ENCODE assay signal across 8 cellular contexts in the genomic region with DNA sequence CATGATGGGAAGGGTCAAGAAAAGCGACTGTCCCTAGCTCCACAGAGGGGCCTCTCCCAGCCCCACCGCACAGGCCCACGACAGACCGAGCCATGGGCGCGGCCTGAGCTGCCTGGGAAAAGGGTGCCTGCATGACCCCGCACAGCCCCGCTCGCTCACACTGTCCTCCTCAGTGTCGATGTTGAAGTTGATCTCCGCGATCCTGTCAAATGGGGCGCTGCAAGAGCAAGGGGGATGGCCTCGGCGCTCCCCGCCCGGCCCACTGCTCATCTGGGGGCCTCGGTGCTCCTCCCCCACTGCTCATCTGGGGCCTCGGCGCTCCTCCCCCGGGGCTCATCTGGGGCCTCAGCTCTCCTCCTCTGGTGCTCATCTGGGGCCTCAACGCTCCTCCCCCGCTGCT. TPM values are rescaled to one million over a fixed set of nuclear protein-coding genes. Genes with fewer than 3 reads are reported as not detected.
DNase-seq lines count a peak whose midpoint lies in the region; ATAC-seq, FAIRE-seq and TF ChIP-seq lines count a peak whose summit lies in the region.
"Not testable (repeated sequence)": the region's sequence is repeated elsewhere in the genome, so short reads cannot be mapped to it uniquely, and the experiment has no call there.

No MANE protein-coding gene starts in this region.

- H3K4me3 ChIP-seq in BLaER1; BLaER1 treated with 17β-estradiol and CSF1 and Interleukin-3, amounts not matched to agents 10 nM and 100 nM; GM23338; K562; upper lobe of right lung: not testable (repeated sequence)

- H3K36me3 Mint-ChIP-seq in GM23338 (ENCODE audit: low read depth): not testable (repeated sequence)
- peaks cover 10% of the 10 kb centered on the region for H3K36me3 Mint-ChIP-seq in WTC11

- intact Hi-C loops in K562 (cut with micrococcal nuclease); upper lobe of right lung (cut with DNase I): not testable (repeated sequence)

- not testable (repeated sequence) for TF ChIP-seq RAD21 in K562 (CRISPR knock-in tag; conservative IDR thresholded peaks at IDR 0.05 in 1 of 2, IDR thresholded peaks at IDR 0.05 in 1 of 2)

- not testable (repeated sequence) for TF ChIP-seq EP300 in K562 (IDR thresholded peaks at IDR 0.05; ENCODE audit: low read length)

- BruUV-seq in K562 (replicated peaks; lab: Mats Ljungman, UMichigan): not testable (repeated sequence)

- ATAC-seq in GM23338 (peak; percentile 53), WTC11 (peak; percentile 34), K562 (peak; percentile 10; the same call in 2 of the 3 replicates)
- ATAC-seq in upper lobe of right lung: not testable (repeated sequence)

- H3K9me2 ChIP-seq in GM23338 (ENCODE audit: insufficient read depth): not testable (repeated sequence)

- H3K9me1 ChIP-seq in K562 (ENCODE audit: control insufficient read depth, insufficient read depth, low read length): not testable (repeated sequence)

- H3K27me3 ChIP-seq in BLaER1; BLaER1 treated with 17β-estradiol and CSF1 and Interleukin-3, amounts not matched to agents 10 nM and 100 nM; GM23338 (ENCODE audit: insufficient read depth); K562 (ENCODE audit: control insufficient read depth in 2 of 2, insufficient read depth in 2 of 2, low read length in 2 of 2); upper lobe of right lung: not testable (repeated sequence)

- not testable (repeated sequence) for H3K9ac ChIP-seq in BLaER1; BLaER1 treated with 17β-estradiol and CSF1 and Interleukin-3, amounts not matched to agents 10 nM and 100 nM; K562 (ENCODE audit: insufficient read depth in 1 of 2, low read depth in 2 of 2, low read length in 2 of 2)

- peak overlapping the region; percentile 49; the same call in 1 of the 2 replicates for H3K27ac ChIP-seq in BLaER1
- not testable (repeated sequence) for H3K27ac ChIP-seq in BLaER1 treated with 17β-estradiol and CSF1 and Interleukin-3, amounts not matched to agents 10 nM and 100 nM; GM23338 (ENCODE audit: low read depth); K562 (ENCODE audit: extremely low read depth, low read depth, low read length); upper lobe of right lung

- H3K79me2 ChIP-seq in GM23338 (replicated peaks; ENCODE audit: insufficient read depth); K562 (ENCODE audit: control insufficient read depth, insufficient read depth, low read length): not testable (repeated sequence)

- H3K4me1 ChIP-seq in BLaER1: peaks cover 71% of the 10 kb centered on the region
- peaks cover 0 to 72% (median 54%) of the 10 kb centered on the region in 10 experiments; a peak in 13 of 20 replicates for H3K4me1 ChIP-seq in BLaER1 treated with 17β-estradiol and CSF1 and Interleukin-3, amounts not matched to agents 10 nM and 100 nM
- not testable (repeated sequence) for H3K4me1 ChIP-seq in GM23338 (ENCODE audit: insufficient read depth); K562 (replicated peaks in 1 of 2; ENCODE audit: control insufficient read depth in 2 of 2, insufficient read depth in 2 of 2, low read length in 2 of 2); upper lobe of right lung

- H3K27me3 Mint-ChIP-seq in GM23338 (ENCODE audit: insufficient read depth, low read depth, poor library complexity); WTC11 (ENCODE audit: low read depth): not testable (repeated sequence)

- not testable (repeated sequence) for H3K27ac Mint-ChIP-seq in GM23338, WTC11

- H4K20me1 ChIP-seq in BLaER1; BLaER1 treated with 17β-estradiol and CSF1 and Interleukin-3, amounts not matched to agents 10 nM and 100 nM; GM23338 (replicated peaks; ENCODE audit: insufficient read depth); K562 (replicated peaks; ENCODE audit: control insufficient read depth, insufficient read depth, low read length): not testable (repeated sequence)

- not testable (repeated sequence) for H3F3A ChIP-seq in GM23338 (replicated peaks; ENCODE audit: low read depth)

- in situ Hi-C loops in K562 (cut with MboI): not testable (repeated sequence)

- H3K9me3 ChIP-seq in BLaER1; BLaER1 treated with 17β-estradiol and CSF1 and Interleukin-3, amounts not matched to agents 10 nM and 100 nM (replicated peaks in 1 of 11); K562 (replicated peaks; ENCODE audit: control insufficient read depth, insufficient read depth, low read depth, low read length); upper lobe of right lung: not testable (repeated sequence)

- H3K36me3 ChIP-seq in BLaER1; BLaER1 treated with 17β-estradiol and CSF1 and Interleukin-3, amounts not matched to agents 10 nM and 100 nM; GM23338 (ENCODE audit: insufficient read depth); K562 (ENCODE audit: control insufficient read depth, insufficient read depth, low read length); upper lobe of right lung: not testable (repeated sequence)

- not testable (repeated sequence) for H3K4me1 Mint-ChIP-seq in GM23338, WTC11

- not testable (repeated sequence) for TF ChIP-seq CTCF in GM23338 (conservative IDR thresholded peaks at IDR 0.05; ENCODE audit: low read depth in 2 of 2); WTC11 (IDR thresholded peaks at IDR 0.05); K562 (IDR thresholded peaks at IDR 0.05 in 2 of 3, conservative IDR thresholded peaks at IDR 0.05 in 1 of 3; ENCODE audit: insufficient read depth in 2 of 3, low read depth in 1 of 3, low read length in 3 of 3); upper lobe of right lung (IDR thresholded peaks at IDR 0.05)

- not testable (repeated sequence) for FAIRE-seq in K562 (lab: Jason Lieb, UNC)

- DNase-seq in D341Med (ENCODE audit: low spot score): peak; percentile 5
- DNase-seq in DMS53 (lab: John Stamatoyannopoulos, UW): peak; percentile 41
- DNase-seq in GM23338 (ENCODE audit: low spot score); WTC11 (ENCODE audit: low spot score): not testable (repeated sequence)
- peak in 1 of 4 experiments; percentile 3 for DNase-seq in K562 (ENCODE audit: extremely low read depth in 1 of 4, low spot score in 3 of 4)
- DNase-seq in upper lobe of right lung: peak; percentile 48

- CTCF ChIA-PET in WTC11 (lab: Charles Lee); K562 (lab: Yijun Ruan, JAX; ENCODE audit: low intra/inter-chr PET ratio): not testable (repeated sequence)

- H3K9me3 Mint-ChIP-seq in GM23338: peaks cover 13% of the 10 kb centered on the region
- H3K9me3 Mint-ChIP-seq in WTC11: peaks cover 12% of the 10 kb centered on the region

- POLR2A ChIA-PET in WTC11 (lab: Charles Lee); K562 (lab: Yijun Ruan, JAX): not testable (repeated sequence)

- not testable (repeated sequence) for H3K4me3 Mint-ChIP-seq in GM23338, WTC11

- H2AFZ ChIP-seq in GM23338; K562 (ENCODE audit: low read depth, low read length): not testable (repeated sequence)

- WGBS in K562 (ENCODE audit: insufficient coverage, low coverage, missing lambda C conversion rate): 1% methylated on average over 7 of the region's 23 CpGs

- peak overlapping the region; percentile 69 for H3K4me2 ChIP-seq in BLaER1
- H3K4me2 ChIP-seq in BLaER1 treated with 17β-estradiol and CSF1 and Interleukin-3, amounts not matched to agents 10 nM and 100 nM: peak overlapping the region in 9 of 11 experiments; percentile 26 to 71 (median 63); a peak in 19 of 22 replicates
- H3K4me2 ChIP-seq in GM23338; K562 (ENCODE audit: insufficient read depth, low read length): not testable (repeated sequence)

- not testable (repeated sequence) for TF ChIP-seq POLR2A in K562 (conservative IDR thresholded peaks at IDR 0.05)

TF ChIP-seq in K562, 482 proteins besides CTCF, POLR2A, EP300 and RAD21:
- 0 out of 2 replicates have a peak, but pooled peaks have one; percentile 60 for TF ChIP-seq ZNF263 (CRISPR knock-in tag; IDR thresholded peaks at IDR 0.05; ENCODE audit: borderline replicate concordance)

RNA-seq across cellular contexts. Expression of gene ZNF519, which starts 14.5 kb away (rescaled TPM):
- total RNA-seq in GM23338 (2014; rRNA removed; shearing (Covaris generic)): 54.6 and 59.6 TPM in 2 replicates
- polyA plus RNA-seq in GM23338 (2016; fragmentation: Nextera tagmentation; extraction: Ambion mirVana) (22.8 and 29.4 TPM in 2 replicates), K562 (2011; rRNA removed) (15.1 and 17.8 TPM in 2 replicates), K562 (2014; fragmentation: Illumina TruSeq; extraction: Trizol) (8.9 and 10.1 TPM in 2 replicates), K562 (2014; fragmentation: Nextera tagmentation; extraction: Ambion mirVana) (1 to 10 TPM; 5.1 to 6.7 TPM), K562 (2014; rRNA removed) (7.9 and 14.4 TPM in 2 replicates)
- total RNA-seq in WTC11 (2021) (26.7 to 32.1 TPM (median 30.6 TPM) in 3 replicates), K562 (2014; rRNA removed) (5.2 and 6.0 TPM in 2 replicates), K562 (2014; rRNA removed; fragmentation: Illumina TruSeq; extraction: Trizol) (12.2 and 12.7 TPM in 2 replicates), K562 (2015; rRNA removed; fragmentation: Illumina TruSeq; extraction: Trizol) (10.7 and 11.5 TPM in 2 replicates), K562 (2021) (6.1 and 7.8 TPM in 2 replicates), upper lobe of right lung (5.7 TPM)
- total RNA-seq in K562 (2011; cell fraction: chromatin; rRNA removed; ENCODE audit: low replicate concordance): 51.9 and 106 TPM in 2 replicates
- total RNA-seq in K562 (2011; cell fraction: nucleolus; rRNA removed): 22.8 and 27.1 TPM in 2 replicates
- total RNA-seq in K562 (2011; cell fraction: nucleoplasm; rRNA removed): 52.9 and 82.7 TPM in 2 replicates
- 2.9 and 8.8 TPM in 2 replicates for polyA plus RNA-seq in K562 (2011; cell fraction: cytosol; rRNA removed)
- 30.5 and 37.0 TPM in 2 replicates for polyA plus RNA-seq in K562 (2011; cell fraction: nucleus; rRNA removed)
- polyA plus RNA-seq in K562 (2012): 6.0 TPM in 2 replicates
- polyA minus RNA-seq in K562 (2011; rRNA and poly(A)+ RNA removed): 15.1 and 30.0 TPM in 2 replicates
- polyA minus RNA-seq in K562 (2011; cell fraction: cytosol; rRNA and poly(A)+ RNA removed): 6.1 and 6.2 TPM in 2 replicates
- polyA minus RNA-seq in K562 (2011; cell fraction: nucleus; rRNA and poly(A)+ RNA removed): 21.4 and 30.1 TPM in 2 replicates
